In genomic region chr12:19915392-19916192, GRCh38 we compare ENCODE assay signal across 8 cellular contexts.
DNase-seq lines count a peak whose midpoint lies in the region; ATAC-seq and TF ChIP-seq lines count a peak whose summit lies in the region.

No MANE protein-coding gene starts in this region.

- no peak for ATAC-seq in HG02981 (IDR thresholded peaks at IDR 0.05; ENCODE audit: unreplicated experiment)
- no peak for ATAC-seq in HG03571 (IDR thresholded peaks at IDR 0.05; ENCODE audit: unreplicated experiment)
- no peak for ATAC-seq in stimulated activated effector memory CD8-positive, alpha-beta T cell treated with anti-CD3 and anti-CD28 coated beads, Interleukin-12 subunit alpha, Interleukin-12 subunit beta, amount 100 ng/mL, for 72 hours

- no peaks in the 10 kb centered on the region for H3K4me1 Mint-ChIP-seq in stimulated activated effector memory CD8-positive, alpha-beta T cell treated with anti-CD3 and anti-CD28 coated beads, Interleukin-12 subunit alpha, Interleukin-12 subunit beta, amount 100 ng/mL, for 72 hours

- no peak overlapping the region for H3K4me3 ChIP-seq in choroid plexus epithelial cell (ENCODE audit: low read depth, low read length)

- H3K36me3 Mint-ChIP-seq in stimulated activated effector memory CD8-positive, alpha-beta T cell treated with anti-CD3 and anti-CD28 coated beads, Interleukin-12 subunit alpha, Interleukin-12 subunit beta, amount 100 ng/mL, for 72 hours, result no peaks in the 10 kb centered on the region

- DNase-seq in NOMO-1 treated with DMSO at 0.1 percent for 48 hours (lab: John Stamatoyannopoulos, UW; ENCODE audit: unreplicated experiment) (peak; percentile 0), NOMO-1 (lab: John Stamatoyannopoulos, UW; ENCODE audit: unreplicated experiment in 2 of 2) (no peak), NCI-H2029 (lab: John Stamatoyannopoulos, UW) (peak; percentile 12), choroid plexus epithelial cell (ENCODE audit: low read depth) (peak; percentile 75), medulla oblongata (ENCODE audit: extremely low spot score) (peak; percentile 63)
- DNase-seq in stimulated activated effector memory CD8-positive, alpha-beta T cell treated with anti-CD3 and anti-CD28 coated beads, Interleukin-12 subunit alpha, Interleukin-12 subunit beta, amount 100 ng/mL, for 72 hours (ENCODE audit: low spot score in 2 of 2), result no peak

- no peaks in the 10 kb centered on the region for H3K9me3 Mint-ChIP-seq in stimulated activated effector memory CD8-positive, alpha-beta T cell treated with anti-CD3 and anti-CD28 coated beads, Interleukin-12 subunit alpha, Interleukin-12 subunit beta, amount 100 ng/mL, for 72 hours

- H3K27ac Mint-ChIP-seq in stimulated activated effector memory CD8-positive, alpha-beta T cell treated with anti-CD3 and anti-CD28 coated beads, Interleukin-12 subunit alpha, Interleukin-12 subunit beta, amount 100 ng/mL, for 72 hours, result no peak overlapping the region

- peak; percentile 68 for TF ChIP-seq CTCF in choroid plexus epithelial cell (conservative IDR thresholded peaks at IDR 0.05; ENCODE audit: low read depth, low read length)

- H3K4me3 Mint-ChIP-seq in stimulated activated effector memory CD8-positive, alpha-beta T cell treated with anti-CD3 and anti-CD28 coated beads, Interleukin-12 subunit alpha, Interleukin-12 subunit beta, amount 100 ng/mL, for 72 hours, result no peak overlapping the region

Comparison
In these comparisons a context has a peak if more than half of its experiments do, and no peak if none do; other contexts are left out.
1. DNase-seq: peak in NOMO-1 treated with DMSO at 0.1 percent for 48 hours (single experiment), NCI-H2029 (single experiment), choroid plexus epithelial cell (single experiment) and medulla oblongata (single experiment); none in NOMO-1 (0 of 2) and stimulated activated effector memory CD8-positive, alpha-beta T cell treated with anti-CD3 and anti-CD28 coated beads, Interleukin-12 subunit alpha, Interleukin-12 subunit beta, amount 100 ng/mL, for 72 hours (0 of 2).